In the genomic region with DNA sequence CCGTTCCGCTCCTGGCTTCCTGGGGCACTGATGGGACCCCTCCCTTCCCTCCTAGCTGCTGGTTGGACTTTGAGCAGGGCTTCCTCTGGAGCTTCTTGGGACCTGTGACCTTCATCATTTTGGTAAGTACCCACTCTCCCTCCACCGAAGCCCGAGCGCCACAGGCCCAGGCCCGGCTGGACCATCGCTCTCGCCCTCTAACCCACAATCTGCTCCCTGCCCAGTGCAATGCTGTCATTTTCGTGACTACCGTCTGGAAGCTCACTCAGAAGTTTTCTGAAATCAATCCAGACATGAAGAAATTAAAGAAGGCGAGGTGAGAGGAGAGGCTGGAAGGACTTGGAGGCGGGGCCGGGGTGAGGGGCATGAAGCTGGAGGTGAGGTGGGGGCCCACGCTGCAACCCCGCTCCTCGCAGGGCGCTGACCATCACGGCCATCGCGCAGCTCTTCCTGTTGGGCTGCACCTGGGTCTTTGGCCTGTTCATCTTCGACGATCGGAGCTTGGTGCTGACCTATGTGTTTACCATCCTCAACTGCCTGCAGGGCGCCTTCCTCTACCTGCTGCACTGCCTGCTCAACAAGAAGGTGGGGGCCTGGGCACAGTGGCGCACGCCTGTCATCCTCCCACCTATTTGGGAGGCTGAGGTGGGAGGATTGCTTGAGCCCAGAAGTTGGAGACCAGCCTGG, we compare ENCODE assay signal across 1 cellular context.
TF ChIP-seq lines count a peak whose summit lies in the region.

No MANE protein-coding gene starts in this region.

TF ChIP-seq in K562, 482 proteins besides CTCF, POLR2A, EP300 and RAD21:
- TF ChIP-seq NR2C2 (CRISPR knock-in tag; IDR thresholded peaks at IDR 0.05) (no peak), NR2C2 (tag; IDR thresholded peaks at IDR 0.05) (no peak), MYC (IDR thresholded peaks at IDR 0.05; ENCODE audit: low read depth, low read length) (no peak), MYC (CRISPR knock-in tag; IDR thresholded peaks at IDR 0.05; ENCODE audit: borderline replicate concordance, low read depth) (peak; percentile 21; the same call in 1 of the 2 replicates), ZNF431 (CRISPR knock-in tag; IDR thresholded peaks at IDR 0.05) (0 out of 2 replicates have a peak, but pooled peaks have one; percentile 7), ZNF140 (CRISPR knock-in tag; IDR thresholded peaks at IDR 0.05) (no peak), POLR2G (IDR thresholded peaks at IDR 0.05; ENCODE audit: low read depth, low read length) (peak; percentile 71), CBFB (CRISPR knock-in tag; IDR thresholded peaks at IDR 0.05) (peak; percentile 28; the same call in 1 of the 2 replicates), PCBP2 (IDR thresholded peaks at IDR 0.05; ENCODE audit: low read depth, low read length, poor library complexity, severe bottlenecking) (no peak), ZNF347 (CRISPR knock-in tag; IDR thresholded peaks at IDR 0.05; ENCODE audit: low read depth) (no peak), ZNF263 (CRISPR knock-in tag; IDR thresholded peaks at IDR 0.05; ENCODE audit: borderline replicate concordance) (0 out of 2 replicates have a peak, but pooled peaks have one; percentile 2), RBM22 (IDR thresholded peaks at IDR 0.05; ENCODE audit: low read depth, low read length, poor library complexity, severe bottlenecking) (peak; percentile 44), MYNN (IDR thresholded peaks at IDR 0.05) (peak; percentile 19; the same call in 1 of the 2 replicates), MYNN (CRISPR knock-in tag; IDR thresholded peaks at IDR 0.05) (no peak), RBFOX2 (IDR thresholded peaks at IDR 0.05; ENCODE audit: low read depth, low read length) (peak; percentile 44; the same call in 1 of the 2 replicates)
- TF ChIP-seq, protein P1, sequence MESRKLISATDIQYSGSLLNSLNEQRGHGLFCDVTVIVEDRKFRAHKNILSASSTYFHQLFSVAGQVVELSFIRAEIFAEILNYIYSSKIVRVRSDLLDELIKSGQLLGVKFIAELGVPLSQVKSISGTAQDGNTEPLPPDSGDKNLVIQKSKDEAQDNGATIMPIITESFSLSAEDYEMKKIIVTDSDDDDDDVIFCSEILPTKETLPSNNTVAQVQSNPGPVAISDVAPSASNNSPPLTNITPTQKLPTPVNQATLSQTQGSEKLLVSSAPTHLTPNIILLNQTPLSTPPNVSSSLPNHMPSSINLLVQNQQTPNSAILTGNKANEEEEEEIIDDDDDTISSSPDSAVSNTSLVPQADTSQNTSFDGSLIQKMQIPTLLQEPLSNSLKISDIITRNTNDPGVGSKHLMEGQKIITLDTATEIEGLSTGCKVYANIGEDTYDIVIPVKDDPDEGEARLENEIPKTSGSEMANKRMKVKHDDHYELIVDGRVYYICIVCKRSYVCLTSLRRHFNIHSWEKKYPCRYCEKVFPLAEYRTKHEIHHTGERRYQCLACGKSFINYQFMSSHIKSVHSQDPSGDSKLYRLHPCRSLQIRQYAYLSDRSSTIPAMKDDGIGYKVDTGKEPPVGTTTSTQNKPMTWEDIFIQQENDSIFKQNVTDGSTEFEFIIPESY (CRISPR knock-in tag; IDR thresholded peaks at IDR 0.05): peak; percentile 33; the same call in 1 of the 2 replicates
- TF ChIP-seq, protein P2, sequence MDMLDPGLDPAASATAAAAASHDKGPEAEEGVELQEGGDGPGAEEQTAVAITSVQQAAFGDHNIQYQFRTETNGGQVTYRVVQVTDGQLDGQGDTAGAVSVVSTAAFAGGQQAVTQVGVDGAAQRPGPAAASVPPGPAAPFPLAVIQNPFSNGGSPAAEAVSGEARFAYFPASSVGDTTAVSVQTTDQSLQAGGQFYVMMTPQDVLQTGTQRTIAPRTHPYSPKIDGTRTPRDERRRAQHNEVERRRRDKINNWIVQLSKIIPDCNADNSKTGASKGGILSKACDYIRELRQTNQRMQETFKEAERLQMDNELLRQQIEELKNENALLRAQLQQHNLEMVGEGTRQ (CRISPR knock-in tag; IDR thresholded peaks at IDR 0.05): 0 out of 2 replicates have a peak, but pooled peaks have one; percentile 13
TF ChIP-seq in K562: peak in this region for 10.
